Comparison of ENCODE assay signal across 8 cellular contexts in genomic region chr17:17044846-17045561, GRCh38. TPM values are rescaled to one million over a fixed set of nuclear protein-coding genes. Genes with fewer than 3 reads are reported as not detected.
DNase-seq lines count a peak whose midpoint lies in the region; ATAC-seq, FAIRE-seq and TF ChIP-seq lines count a peak whose summit lies in the region.

No MANE protein-coding gene starts in this region.

- no peak overlapping the region for H3K27ac ChIP-seq in CD8-positive, alpha-beta T cell (ENCODE audit: low read depth, low read length)
- H3K27ac ChIP-seq in RWPE1 (peak overlapping the region; percentile 80), colonic mucosa (peak overlapping the region; percentile 67), lower lobe of right lung (peak overlapping the region; percentile 83), thoracic aorta (peak overlapping the region; percentile 88 to 90)

- H3K4me1 Mint-ChIP-seq in CD8-positive, alpha-beta T cell (ENCODE audit: low read depth), result peaks cover 69% of the 10 kb centered on the region

- peak overlapping the region; percentile 88 for H3K27ac Mint-ChIP-seq in CD8-positive, alpha-beta T cell

- intact Hi-C loops in CD8-positive, alpha-beta T cell (cut with DNase I, micrococcal nuclease), result loop anchor here in 1 of 2 experiments (5.0 to 10.0 kb wide), 4 partner anchors 50 to 647 kb away; no protein-coding TSS in a partner anchor
- intact Hi-C loops in colonic mucosa (cut with DNase I), result no loop called here
- intact Hi-C loops in lower lobe of right lung (cut with DNase I), result no loop called here

- POLR2A ChIA-PET in CD8-positive, alpha-beta T cell (lab: Charles Lee), result no interaction called here
- POLR2A ChIA-PET in RWPE1 (lab: Yijun Ruan, JAX; ENCODE audit: low non-redundant PET), result interaction anchor here (1.0 kb wide), 1 partner anchor 34 kb away, joined by 3 read pairs; no protein-coding TSS in a partner anchor

- no peaks in the 10 kb centered on the region for H3K9me3 Mint-ChIP-seq in CD8-positive, alpha-beta T cell

- H3K27me3 ChIP-seq in CD8-positive, alpha-beta T cell (ENCODE audit: insufficient read depth, low read length), result no peaks in the 10 kb centered on the region
- H3K27me3 ChIP-seq in colonic mucosa (no peaks in the 10 kb centered on the region), lower lobe of right lung (ENCODE audit: low read depth) (no peaks in the 10 kb centered on the region), thoracic aorta (replicated peaks; ENCODE audit: insufficient read depth) (no peaks in the 10 kb centered on the region)

- H3K36me3 Mint-ChIP-seq in CD8-positive, alpha-beta T cell, result peaks cover 5% of the 10 kb centered on the region

- peaks cover 51% of the 10 kb centered on the region for H3K4me1 ChIP-seq in CD8-positive, alpha-beta T cell (ENCODE audit: insufficient read depth, low read length)
- H3K4me1 ChIP-seq in colonic mucosa, result peaks cover 12% of the 10 kb centered on the region
- peaks cover 64% of the 10 kb centered on the region for H3K4me1 ChIP-seq in lower lobe of right lung
- H3K4me1 ChIP-seq in thoracic aorta (ENCODE audit: control insufficient read depth in 1 of 2, low read depth in 2 of 2), result peaks cover 39 to 71% of the 10 kb centered on the region in 2 donors

- CTCF ChIA-PET in CD8-positive, alpha-beta T cell (lab: Charles Lee), result interaction anchor here (1.3 kb wide), 1 partner anchor 81 kb away, joined by 3 read pairs; no protein-coding TSS in a partner anchor
- CTCF ChIA-PET in RWPE1 (lab: Yijun Ruan, JAX), result interaction anchor here (0.6 to 1.2 kb wide), 2 partner anchors 39 to 40 kb away, joined by 3 to 4 read pairs; no protein-coding TSS in a partner anchor

- DNase-seq in CD8-positive, alpha-beta T cell, result no peak
- DNase-seq in H54 (ENCODE audit: insufficient read length, low spot score) (peak; percentile 71), RWPE1 (ENCODE audit: low spot score) (no peak), colonic mucosa (peak; percentile 52), lower lobe of right lung (no peak), thoracic aorta (ENCODE audit: low spot score) (no peak), omental fat pad (ENCODE audit: low spot score) (no peak), GOT3 (lab: John Stamatoyannopoulos, UW) (no peak)

- TF ChIP-seq POLR2A in H54 (IDR thresholded peaks at IDR 0.05; ENCODE audit: low read depth, low read length), result peak; percentile 68; the same call in 1 of the 2 replicates

- H3K4me3 Mint-ChIP-seq in CD8-positive, alpha-beta T cell, result peak overlapping the region; percentile 96

- peak overlapping the region; percentile 13 to 99 for H3K9ac ChIP-seq in colonic mucosa (ENCODE audit: low read depth in 2 of 2, low read length in 2 of 2)

- FAIRE-seq in H54 (lab: Jason Lieb, UNC), result no peak

- ATAC-seq in CD8-positive, alpha-beta T cell, result no peak
- peak; percentile 23 to 30 for ATAC-seq in lower lobe of right lung
- no peak for ATAC-seq in thoracic aorta (ENCODE audit: insufficient number of reproducible peaks, low FRiP score, low read depth)
- ATAC-seq in omental fat pad (ENCODE audit: low FRiP score), result no peak

- no peak overlapping the region for H3K4me3 ChIP-seq in CD8-positive, alpha-beta T cell (ENCODE audit: low read depth, low read length)
- peak overlapping the region; percentile 5 for H3K4me3 ChIP-seq in colonic mucosa
- peak overlapping the region; percentile 75 for H3K4me3 ChIP-seq in lower lobe of right lung
- H3K4me3 ChIP-seq in thoracic aorta, result peak overlapping the region; percentile 74

- H3K36me3 ChIP-seq in CD8-positive, alpha-beta T cell (ENCODE audit: insufficient read depth, low read length), result no peaks in the 10 kb centered on the region
- H3K36me3 ChIP-seq in colonic mucosa (no peaks in the 10 kb centered on the region), lower lobe of right lung (no peaks in the 10 kb centered on the region), thoracic aorta (no peaks in the 10 kb centered on the region)

- H3K27me3 Mint-ChIP-seq in CD8-positive, alpha-beta T cell (ENCODE audit: low read depth), result no peaks in the 10 kb centered on the region

- no peak for TF ChIP-seq CTCF in CD8-positive, alpha-beta T cell (IDR thresholded peaks at IDR 0.05)
- no peak for TF ChIP-seq CTCF in RWPE1 (conservative IDR thresholded peaks at IDR 0.05; ENCODE audit: low read depth)
- no peak for TF ChIP-seq CTCF in colonic mucosa (IDR thresholded peaks at IDR 0.05)
- TF ChIP-seq CTCF in lower lobe of right lung (IDR thresholded peaks at IDR 0.05), result no peak
- TF ChIP-seq CTCF in thoracic aorta (IDR thresholded peaks at IDR 0.05), result no peak
- TF ChIP-seq CTCF in omental fat pad (IDR thresholded peaks at IDR 0.05), result no peak

- H3K9me3 ChIP-seq in CD8-positive, alpha-beta T cell (ENCODE audit: low read length), result no peaks in the 10 kb centered on the region
- H3K9me3 ChIP-seq in colonic mucosa, result no peaks in the 10 kb centered on the region
- H3K9me3 ChIP-seq in lower lobe of right lung, result no peaks in the 10 kb centered on the region
- H3K9me3 ChIP-seq in thoracic aorta, result no peaks in the 10 kb centered on the region

RNA-seq across cellular contexts. Expression of gene MPRIP, which starts 2.7 kb away (rescaled TPM):
- 100 to 1,000 TPM; 146 to 149 TPM for total RNA-seq in CD8-positive, alpha-beta T cell
- total RNA-seq in colonic mucosa (100 to 1,000 TPM; 146 to 211 TPM), lower lobe of right lung (232 TPM), thoracic aorta (100 to 1,000 TPM; 235 to 252 TPM), omental fat pad (100 to 1,000 TPM in 3 of 4 donors, 10 to 100 TPM in 1; 68.6 to 196 (median 125) TPM)

Comparison
In these comparisons a context has a peak if more than half of its experiments do, and no peak if none do; other contexts are left out.
1. ATAC-seq: peak in lower lobe of right lung (2 of 2); none in CD8-positive, alpha-beta T cell (single experiment), thoracic aorta (single experiment) and omental fat pad (single experiment).
2. DNase-seq: peak in H54 (single experiment) and colonic mucosa (single experiment); none in CD8-positive, alpha-beta T cell (0 of 7), RWPE1 (single experiment), lower lobe of right lung (single experiment), thoracic aorta (single experiment), omental fat pad (single experiment) and GOT3 (single experiment).